Comparison of ENCODE assay signal across 9 cellular contexts in genomic region chr4:75916091-75916661, GRCh38. TPM values are rescaled to one million over a fixed set of nuclear protein-coding genes. Genes with fewer than 3 reads are reported as not detected.
DNase-seq lines count a peak whose midpoint lies in the region; ATAC-seq and TF ChIP-seq lines count a peak whose summit lies in the region.
"Had no signal": no experiment of that assay in that cellular context is flagged by ENCODE, and none has a peak within 500 bp of the region (broad histone marks: within the 10 kb centered on the region; RNA-seq: fewer than 3 reads in every experiment).

No MANE protein-coding gene starts in this region.

- H3K36me3 Mint-ChIP-seq in activated T-cell treated with anti-CD3 and anti-CD28 coated beads, Interleukin-2, amount 50 U/mL, for 24 hours (ENCODE audit: low read depth): peaks cover 85% of the 10 kb centered on the region
- peaks cover 25% of the 10 kb centered on the region for H3K36me3 Mint-ChIP-seq in activated CD4-positive, alpha-beta T cell treated with anti-CD3 and anti-CD28 coated beads, Interleukin-2, amount 10 ng/mL, durations not matched to agents 24 days and 14 days (ENCODE audit: low read depth)

- no peaks in the 10 kb centered on the region for H3K79me2 ChIP-seq in GM23248 (ENCODE audit: insufficient read depth)
- no peaks in the 10 kb centered on the region for H3K79me2 ChIP-seq in parathyroid adenoma

- 0 out of 2 replicates have a peak, but pooled peaks cover 3% of the 10 kb centered on the region for H3K4me1 ChIP-seq in GM23248 (ENCODE audit: insufficient read depth)
- no peaks in the 10 kb centered on the region for H3K4me1 ChIP-seq in parathyroid adenoma

- H2AFZ ChIP-seq in GM23248 (peak overlapping the region; percentile 71), parathyroid adenoma (peak overlapping the region; percentile 19)

- no peaks in the 10 kb centered on the region for H3K9me3 ChIP-seq in GM23248 (ENCODE audit: low read depth)
- H3K9me3 ChIP-seq in parathyroid adenoma (ENCODE audit: control insufficient read depth, low read length): no peaks in the 10 kb centered on the region

- H3K27me3 ChIP-seq in GM23248 (replicated peaks; ENCODE audit: insufficient read depth) (no peaks in the 10 kb centered on the region), parathyroid adenoma (ENCODE audit: control insufficient read depth, insufficient read depth, low read length) (no peaks in the 10 kb centered on the region)

- TF ChIP-seq CTCF in fibroblast of villous mesenchyme (IDR thresholded peaks at IDR 0.05; ENCODE audit: insufficient read depth, low read depth, low read length) (peak; percentile 88), parathyroid adenoma (IDR thresholded peaks at IDR 0.05) (peak; percentile 48)

- peaks cover 4% of the 10 kb centered on the region; the same call in 1 of the 2 replicates for H3F3A ChIP-seq in GM23248 (ENCODE audit: insufficient read depth)

- no peaks in the 10 kb centered on the region for H3K9me2 ChIP-seq in GM23248 (ENCODE audit: insufficient read depth)

- peak; percentile 5 for DNase-seq in activated T-cell treated with anti-CD3 and anti-CD28 coated beads for 4 hours
- no peak for DNase-seq in activated T-cell treated with anti-CD3 and anti-CD28 coated beads, Interleukin-2, amount 50 U/mL, for 24 hours
- peak; percentile 68 for DNase-seq in GM23248
- peak; percentile 15 for DNase-seq in MV-4-11 (lab: John Stamatoyannopoulos, UW)
- peak; percentile 79 for DNase-seq in activated CD4-positive, alpha-beta T cell treated with anti-CD3 and anti-CD28 coated beads, Interleukin-2, amount 10 ng/mL, durations not matched to agents 24 days and 14 days
- peak; percentile 88 for DNase-seq in fibroblast of villous mesenchyme (ENCODE audit: low read depth)

- H3K27me3 Mint-ChIP-seq in activated T-cell treated with anti-CD3 and anti-CD28 coated beads, Interleukin-2, amount 50 U/mL, for 24 hours: no peaks in the 10 kb centered on the region
- H3K27me3 Mint-ChIP-seq in activated CD4-positive, alpha-beta T cell treated with anti-CD3 and anti-CD28 coated beads, Interleukin-2, amount 10 ng/mL, durations not matched to agents 24 days and 14 days: no peaks in the 10 kb centered on the region

- H3K27ac Mint-ChIP-seq in activated T-cell treated with anti-CD3 and anti-CD28 coated beads, Interleukin-2, amount 50 U/mL, for 24 hours: no peak overlapping the region
- no peak overlapping the region for H3K27ac Mint-ChIP-seq in activated CD4-positive, alpha-beta T cell treated with anti-CD3 and anti-CD28 coated beads, Interleukin-2, amount 10 ng/mL, durations not matched to agents 24 days and 14 days

- H3K27ac ChIP-seq in GM23248: 0 out of 2 replicates have a peak overlapping the region, but pooled peaks have one; percentile 0
- H3K27ac ChIP-seq in parathyroid adenoma: no peak overlapping the region

- in situ Hi-C loops in GM23248 (cut with MboI): no loop called here

- no peak for ATAC-seq in GM21737 (IDR thresholded peaks at IDR 0.05; ENCODE audit: unreplicated experiment)

- no peak overlapping the region for H3K4me3 Mint-ChIP-seq in activated T-cell treated with anti-CD3 and anti-CD28 coated beads, Interleukin-2, amount 50 U/mL, for 24 hours
- H3K4me3 Mint-ChIP-seq in activated CD4-positive, alpha-beta T cell treated with anti-CD3 and anti-CD28 coated beads, Interleukin-2, amount 10 ng/mL, durations not matched to agents 24 days and 14 days: no peak overlapping the region

- H4K20me1 ChIP-seq in GM23248 (ENCODE audit: insufficient read depth): no peaks in the 10 kb centered on the region

- H3K4me3 ChIP-seq in GM23248: no peak overlapping the region
- no peak overlapping the region for H3K4me3 ChIP-seq in fibroblast of villous mesenchyme (ENCODE audit: low read depth, low read length)
- no peak overlapping the region for H3K4me3 ChIP-seq in parathyroid adenoma (ENCODE audit: low read depth, low read length)

- H3K36me3 ChIP-seq in GM23248 (ENCODE audit: low read depth): no peaks in the 10 kb centered on the region
- no peaks in the 10 kb centered on the region for H3K36me3 ChIP-seq in parathyroid adenoma (ENCODE audit: control insufficient read depth, insufficient read depth, low read length)

- intact Hi-C loops in activated CD4-positive, alpha-beta T cell treated with anti-CD3 and anti-CD28 coated beads, Interleukin-2, amount 10 ng/mL, durations not matched to agents 24 days and 14 days (cut with micrococcal nuclease): loop anchor here (1.0 to 2.0 kb wide), 2 partner anchors 25 to 151 kb away; partner anchors contain the start of gene NAAA

- no peaks in the 10 kb centered on the region for H3K4me1 Mint-ChIP-seq in activated T-cell treated with anti-CD3 and anti-CD28 coated beads, Interleukin-2, amount 50 U/mL, for 24 hours (ENCODE audit: low read depth)
- H3K4me1 Mint-ChIP-seq in activated CD4-positive, alpha-beta T cell treated with anti-CD3 and anti-CD28 coated beads, Interleukin-2, amount 10 ng/mL, durations not matched to agents 24 days and 14 days: no peaks in the 10 kb centered on the region

- H3K9me3 Mint-ChIP-seq in activated T-cell treated with anti-CD3 and anti-CD28 coated beads, Interleukin-2, amount 50 U/mL, for 24 hours: peaks cover 3% of the 10 kb centered on the region
- H3K9me3 Mint-ChIP-seq in activated CD4-positive, alpha-beta T cell treated with anti-CD3 and anti-CD28 coated beads, Interleukin-2, amount 10 ng/mL, durations not matched to agents 24 days and 14 days: no peaks in the 10 kb centered on the region

- 3 to 4% methylated on average over 1 of the region's 1 CpG for WGBS in GM23248 (ENCODE audit: low coverage in 1 of 2, low lambda C conversion rate in 2 of 2, missing lambda C conversion rate in 2 of 2), 2 experiments

- no peak overlapping the region for H3K4me2 ChIP-seq in GM23248 (ENCODE audit: unreplicated experiment)
- H3K4me2 ChIP-seq in parathyroid adenoma (ENCODE audit: low read length): no peak overlapping the region

- peak overlapping the region; percentile 2; the same call in 1 of the 2 replicates for H3K9ac ChIP-seq in GM23248
- no peak overlapping the region for H3K9ac ChIP-seq in parathyroid adenoma

RNA-seq across cellular contexts. Expression of gene PPEF2, which starts 13.9 kb away (rescaled TPM):
- total RNA-seq in GM23248 (2014; rRNA removed; shearing (Covaris generic)): not detected in 2 replicates
- not detected in 2 replicates for polyA plus RNA-seq in GM23248 (2016; fragmentation: Nextera tagmentation; extraction: Ambion mirVana)
- 0.23 TPM in 1 of 2 replicates, not detected in the other for total RNA-seq in activated CD4-positive, alpha-beta T cell treated with anti-CD3 and anti-CD28 coated beads, Interleukin-2, amount 10 ng/mL, durations not matched to agents 24 days and 14 days
- under 0.01 TPM in 1 of 2 replicates, not detected in the other for total RNA-seq in fibroblast of villous mesenchyme
- total RNA-seq: glomerular endothelial cell had no signal

RNA-seq across cellular contexts. Expression of gene NAAA, which starts 24.6 kb away (rescaled TPM):
- 45.1 and 56.4 TPM in 2 replicates for total RNA-seq in GM23248 (2014; rRNA removed; shearing (Covaris generic))
- polyA plus RNA-seq in GM23248 (2016; fragmentation: Nextera tagmentation; extraction: Ambion mirVana): 34.3 and 35.7 TPM in 2 replicates
- total RNA-seq in activated CD4-positive, alpha-beta T cell treated with anti-CD3 and anti-CD28 coated beads, Interleukin-2, amount 10 ng/mL, durations not matched to agents 24 days and 14 days: 31.9 and 35.6 TPM in 2 replicates
- 23.5 and 54.8 TPM in 2 replicates for total RNA-seq in fibroblast of villous mesenchyme
